8 cellular contexts compared by ENCODE assay signal in the genomic region with DNA sequence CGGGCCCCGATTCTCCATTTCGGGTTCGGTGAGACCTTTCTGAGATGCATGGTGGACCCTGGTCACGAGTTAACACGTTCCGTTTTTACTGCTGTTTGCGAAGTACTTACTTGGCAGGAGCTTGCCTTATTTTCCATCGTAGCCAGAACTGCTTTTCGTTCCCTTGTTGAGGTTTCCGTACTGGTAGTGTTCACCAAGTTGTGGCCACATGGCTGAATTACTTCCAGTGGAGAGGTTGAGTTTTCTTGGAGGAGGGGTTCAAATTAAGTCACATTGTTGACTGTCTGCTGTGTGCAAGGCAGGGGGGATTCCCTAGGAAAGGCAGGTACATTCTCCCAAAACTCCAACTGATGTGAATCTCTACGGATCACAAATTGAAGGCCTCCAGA. TPM values are rescaled to one million over a fixed set of nuclear protein-coding genes. Genes with fewer than 3 reads are reported as not detected.
DNase-seq lines count a peak whose midpoint lies in the region; ATAC-seq and TF ChIP-seq lines count a peak whose summit lies in the region.

No MANE protein-coding gene starts in this region.

- TF ChIP-seq CTCF in Calu3 (IDR thresholded peaks at IDR 0.05; ENCODE audit: unreplicated experiment) (no peak), RWPE2 (IDR thresholded peaks at IDR 0.05; ENCODE audit: poor library complexity, severe bottlenecking) (no peak), osteoblast (IDR thresholded peaks at IDR 0.05; ENCODE audit: extremely low read depth, low read depth, low read length) (no peak)

- no peaks in the 10 kb centered on the region for H3K79me2 ChIP-seq in osteoblast (ENCODE audit: insufficient read depth, low read length)

- H3K27ac ChIP-seq in RWPE2 (ENCODE audit: poor library complexity, severe bottlenecking) (peak overlapping the region; percentile 47), esophagus (ENCODE audit: low read depth in 2 of 2, low read length in 1 of 2) (peak overlapping the region; percentile 90 to 93), osteoblast (ENCODE audit: low read depth, low read length) (peak overlapping the region; percentile 39)

- H3K4me1 ChIP-seq in RWPE2 (ENCODE audit: insufficient read depth, poor library complexity, severe bottlenecking): no peaks in the 10 kb centered on the region
- H3K4me1 ChIP-seq in esophagus (ENCODE audit: control insufficient read depth in 2 of 2, insufficient read depth in 2 of 2, low read length in 1 of 2): peaks cover 0 to 7% of the 10 kb centered on the region in 2 donors
- H3K4me1 ChIP-seq in osteoblast (ENCODE audit: insufficient read depth, low read length): peaks cover 6% of the 10 kb centered on the region

- H3K36me3 ChIP-seq in RWPE2 (ENCODE audit: low read depth) (no peaks in the 10 kb centered on the region), esophagus (ENCODE audit: control insufficient read depth in 2 of 2, insufficient read depth in 2 of 2, low read length in 1 of 2) (no peaks in the 10 kb centered on the region), osteoblast (ENCODE audit: insufficient read depth, low read length) (no peaks in the 10 kb centered on the region)

- H3K27ac Mint-ChIP-seq in Calu3 (ENCODE audit: unreplicated experiment): peak overlapping the region; percentile 87

- H4K20me1 ChIP-seq in osteoblast (ENCODE audit: insufficient read depth, low read length): no peaks in the 10 kb centered on the region

- H3K4me3 ChIP-seq in RWPE2 (ENCODE audit: severe bottlenecking) (peak overlapping the region; percentile 20), esophagus (ENCODE audit: low read depth in 1 of 2, low read length in 2 of 2) (peak overlapping the region; percentile 32 to 47), osteoblast (ENCODE audit: insufficient read depth, low read length) (peak overlapping the region; percentile 80)

- H3K4me1 Mint-ChIP-seq in Calu3 (ENCODE audit: low read depth, unreplicated experiment): peaks cover 26% of the 10 kb centered on the region

- H3K27me3 ChIP-seq in RWPE2 (ENCODE audit: insufficient read depth, poor library complexity, severe bottlenecking) (no peaks in the 10 kb centered on the region), esophagus (ENCODE audit: control insufficient read depth in 1 of 2, insufficient read depth in 2 of 2, low read length in 2 of 2) (no peaks in the 10 kb centered on the region), osteoblast (ENCODE audit: insufficient read depth, low read length) (peaks cover 9% of the 10 kb centered on the region)

- peaks cover 10% of the 10 kb centered on the region for H3K27me3 Mint-ChIP-seq in Calu3 (ENCODE audit: unreplicated experiment)

- no peaks in the 10 kb centered on the region for H3K9me3 Mint-ChIP-seq in Calu3 (ENCODE audit: low read depth, unreplicated experiment)

- no peaks in the 10 kb centered on the region for H3K9me3 ChIP-seq in RWPE2 (ENCODE audit: severe bottlenecking)
- no peaks in the 10 kb centered on the region for H3K9me3 ChIP-seq in esophagus (ENCODE audit: control insufficient read depth in 2 of 2, insufficient read depth in 1 of 2, low read depth in 1 of 2, low read length in 1 of 2)
- no peaks in the 10 kb centered on the region for H3K9me3 ChIP-seq in osteoblast (ENCODE audit: low read depth, low read length)

- WGBS in esophagus, 2 donors: 3 to 4% methylated on average over 12 of the region's 12 CpGs

- BruUV-seq in Calu3 (replicated peaks; lab: Mats Ljungman, UMichigan): no TSS peak

- CTCF ChIA-PET in Calu3 (lab: Charles Lee): interaction anchor here (1.0 to 1.5 kb wide), 2 partner anchors 68 to 73 kb away, joined by 3 to 5 read pairs; no protein-coding TSS in a partner anchor

- H2AFZ ChIP-seq in osteoblast (ENCODE audit: low read length): peak overlapping the region; percentile 89

- peak overlapping the region; percentile 81 for H3K4me3 Mint-ChIP-seq in Calu3 (ENCODE audit: low read depth, unreplicated experiment)

- intact Hi-C loops in Calu3 (cut with micrococcal nuclease; ENCODE audit: unreplicated experiment): loop anchor here (2.0 kb wide), 1 partner anchor 13 kb away; no protein-coding TSS in a partner anchor

- peaks cover 43% of the 10 kb centered on the region for H3K36me3 Mint-ChIP-seq in Calu3 (ENCODE audit: insufficient read depth, unreplicated experiment)

- no peak for ATAC-seq in RWPE2 (ENCODE audit: low read depth)

- H3K4me2 ChIP-seq in osteoblast (ENCODE audit: insufficient read depth, low read length): peak overlapping the region; percentile 100

- no peak for DNase-seq in Calu3
- DNase-seq in RWPE2 (ENCODE audit: low spot score): no peak
- peak; percentile 91 for DNase-seq in osteoblast (ENCODE audit: insufficient read length, low spot score, missing footprints)
- DNase-seq in NCI-H187 (lab: John Stamatoyannopoulos, UW): no peak
- no peak for DNase-seq in NCI-H1105 treated with DMSO at 0.1 percent for 48 hours (lab: John Stamatoyannopoulos, UW)
- no peak for DNase-seq in superior temporal gyrus (ENCODE audit: extremely low spot score)
- DNase-seq in T-helper 9 cell: no peak

RNA-seq across cellular contexts. Expression of a gene that starts 4.0 kb away (rescaled TPM):
- total RNA-seq in Calu3 (2022) (8.1 and 8.4 TPM in 2 replicates), osteoblast (39.5 and 41.6 TPM in 2 replicates)
- 10 to 100 TPM; 18.4 to 25.9 TPM for polyA plus RNA-seq in esophagus

Comparison
In these comparisons a context has a peak if more than half of its experiments do, and no peak if none do; other contexts are left out.
1. H3K27ac ChIP-seq: peak in every context shown above with its lines; median percentile 92 in esophagus; 47 in RWPE2; 39 in osteoblast.
2. H3K4me3 ChIP-seq: peak in every context shown above with its lines; median percentile 80 in osteoblast; 40 in esophagus; 20 in RWPE2.